Comparison of ENCODE assay signal across 25 cellular contexts in the genomic region with DNA sequence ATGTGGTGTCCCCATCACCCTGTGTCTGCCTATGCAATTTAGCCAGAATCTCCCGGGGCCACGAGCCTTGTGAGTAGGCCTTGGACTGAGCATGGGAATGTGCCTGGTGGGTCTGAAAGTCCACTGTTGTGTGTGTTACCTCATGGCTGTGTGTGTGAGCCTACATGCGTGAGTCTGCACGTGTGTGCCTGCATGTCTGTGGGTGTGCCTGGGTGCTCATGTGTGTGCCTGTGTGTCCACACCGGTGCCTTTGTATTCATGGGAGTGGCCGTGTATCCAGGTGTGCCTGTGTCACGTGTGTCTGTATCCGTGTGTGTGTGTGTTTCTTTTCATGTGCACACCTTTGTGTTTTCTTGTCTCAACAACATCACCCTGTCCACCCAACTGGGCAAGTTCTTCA. TPM values are rescaled to one million over a fixed set of nuclear protein-coding genes. Genes with fewer than 3 reads are reported as not detected.
DNase-seq lines count a peak whose midpoint lies in the region; ATAC-seq, FAIRE-seq and TF ChIP-seq lines count a peak whose summit lies in the region.
"Had no signal": no experiment of that assay in that cellular context is flagged by ENCODE, and none has a peak within 500 bp of the region (broad histone marks: within the 10 kb centered on the region; RNA-seq: fewer than 3 reads in every experiment).

No MANE protein-coding gene starts in this region.

- H3K36me3 ChIP-seq in right atrium auricular region, result no peaks in the 10 kb centered on the region
- no peaks in the 10 kb centered on the region for H3K36me3 ChIP-seq in astrocyte (ENCODE audit: insufficient read depth, low read length)
- H3K36me3 ChIP-seq in neural progenitor cell, result no peaks in the 10 kb centered on the region

- H3K9ac ChIP-seq in astrocyte (ENCODE audit: low read length), result no peak overlapping the region
- no peak overlapping the region for H3K9ac ChIP-seq in neural progenitor cell
- H3K9ac ChIP-seq: GM23248 had no signal

- H3K4me3 ChIP-seq in right cardiac atrium (ENCODE audit: low read length) (no peak overlapping the region), right atrium auricular region (no peak overlapping the region), astrocyte (ENCODE audit: insufficient read depth, low read depth, low read length) (no peak overlapping the region), neural progenitor cell (no peak overlapping the region)
- H3K4me3 ChIP-seq: GM23248 had no signal

- H3K79me2 ChIP-seq in astrocyte (ENCODE audit: insufficient read depth, low read length), result no peaks in the 10 kb centered on the region
- no peaks in the 10 kb centered on the region for H3K79me2 ChIP-seq in neural progenitor cell (ENCODE audit: low read depth)

- H2AFZ ChIP-seq in astrocyte (ENCODE audit: low read depth, low read length) (no peak overlapping the region), neural progenitor cell (replicated peaks) (no peak overlapping the region)
- H2AFZ ChIP-seq: GM23248 had no signal

- WGBS in right cardiac atrium, result 93% methylated on average over 8 of the region's 8 CpGs

- H3K27ac Mint-ChIP-seq in astrocyte (ENCODE audit: unreplicated experiment), result peak overlapping the region; percentile 42
- no peak overlapping the region for H3K27ac Mint-ChIP-seq in neural progenitor cell
- no peak overlapping the region for H3K27ac Mint-ChIP-seq in activated T-helper 2 cell treated with anti-CD3 and anti-CD28 coated beads, Interferon-gamma antibody, Interleukin-2, Interleukin-4, amounts not matched to agents 10 μg/mL and 5 μg/mL and 100 μg/mL, durations not matched to agents 14 hours and 24 hours and 36 hours
- H3K27ac Mint-ChIP-seq: H9, HFFc6 had no signal

- no peaks in the 10 kb centered on the region for H4K20me1 ChIP-seq in astrocyte (ENCODE audit: insufficient read depth, low read length)
- H4K20me1 ChIP-seq in neural progenitor cell (ENCODE audit: low read depth), result no peaks in the 10 kb centered on the region

- no peak for FAIRE-seq in astrocyte (lab: Jason Lieb, UNC)
- FAIRE-seq: GM12891, RCC 7860 had no signal

- H3K4me2 ChIP-seq in astrocyte (ENCODE audit: low read length) (no peak overlapping the region), neural progenitor cell (no peak overlapping the region)

- H3F3A ChIP-seq in neural progenitor cell (ENCODE audit: low read depth), result peaks cover 5% of the 10 kb centered on the region

- H3K9me3 Mint-ChIP-seq in astrocyte (ENCODE audit: unreplicated experiment), result peaks cover 2% of the 10 kb centered on the region
- H3K9me3 Mint-ChIP-seq in neural progenitor cell, result no peaks in the 10 kb centered on the region
- no peaks in the 10 kb centered on the region for H3K9me3 Mint-ChIP-seq in activated T-helper 2 cell treated with anti-CD3 and anti-CD28 coated beads, Interferon-gamma antibody, Interleukin-2, Interleukin-4, amounts not matched to agents 10 μg/mL and 5 μg/mL and 100 μg/mL, durations not matched to agents 14 hours and 24 hours and 36 hours
- H3K9me3 Mint-ChIP-seq: H9 had no signal

- H3K27ac ChIP-seq in right cardiac atrium (ENCODE audit: low read length) (no peak overlapping the region), right atrium auricular region (no peak overlapping the region), astrocyte (ENCODE audit: low read depth, low read length) (no peak overlapping the region), neural progenitor cell (no peak overlapping the region)
- H3K27ac ChIP-seq: GM23248 had no signal

- DNase-seq in right cardiac atrium (peak; percentile 2 to 31 (median 23)), right atrium auricular region (ENCODE audit: low spot score) (no peak), astrocyte (ENCODE audit: low read depth) (no peak), neural progenitor cell (ENCODE audit: low spot score) (no peak), dermis blood vessel endothelial cell (no peak), NCI-H345 (lab: John Stamatoyannopoulos, UW) (no peak)
- DNase-seq in activated T-helper 2 cell treated with anti-CD3 and anti-CD28 coated beads, Interferon-gamma antibody, Interleukin-2, Interleukin-4, amounts not matched to agents 10 μg/mL and 5 μg/mL and 100 μg/mL, durations not matched to agents 14 hours and 24 hours and 36 hours (ENCODE audit: low spot score), result no peak
- DNase-seq: Caco-2, DMS 273 treated with DMSO at 0.1 percent for 48 hours, DND-41, GM23248, HFFc6, Kasumi-1, NCI-H1694, NCI-H2081, NCI-H2171 treated with DMSO at 0.1 percent for 48 hours, NCI-H446 treated with DMSO at 0.1 percent for 48 hours, NCI-H526 treated with DMSO at 0.1 percent for 48 hours, OCI-M1, SHP77 treated with DMSO at 0.1 percent for 48 hours had no signal

- no peak for ATAC-seq in right cardiac atrium

- peaks cover 2% of the 10 kb centered on the region for H3K4me1 Mint-ChIP-seq in astrocyte (ENCODE audit: low read depth, unreplicated experiment)
- peaks cover 7% of the 10 kb centered on the region for H3K4me1 Mint-ChIP-seq in neural progenitor cell
- H3K4me1 Mint-ChIP-seq in activated T-helper 2 cell treated with anti-CD3 and anti-CD28 coated beads, Interferon-gamma antibody, Interleukin-2, Interleukin-4, amounts not matched to agents 10 μg/mL and 5 μg/mL and 100 μg/mL, durations not matched to agents 14 hours and 24 hours and 36 hours (ENCODE audit: low read depth), result peaks cover 4% of the 10 kb centered on the region
- H3K4me1 Mint-ChIP-seq: H9 had no signal

- H3K36me3 Mint-ChIP-seq in astrocyte (ENCODE audit: low read depth, unreplicated experiment) (no peaks in the 10 kb centered on the region), neural progenitor cell (no peaks in the 10 kb centered on the region)
- H3K36me3 Mint-ChIP-seq in activated T-helper 2 cell treated with anti-CD3 and anti-CD28 coated beads, Interferon-gamma antibody, Interleukin-2, Interleukin-4, amounts not matched to agents 10 μg/mL and 5 μg/mL and 100 μg/mL, durations not matched to agents 14 hours and 24 hours and 36 hours (ENCODE audit: low read depth), result peaks cover 9% of the 10 kb centered on the region

- intact Hi-C loops in right cardiac atrium (cut with DNase I), result no loop called here
- intact Hi-C loops in activated T-helper 2 cell treated with anti-CD3 and anti-CD28 coated beads, Interferon-gamma antibody, Interleukin-2, Interleukin-4, amounts not matched to agents 10 μg/mL and 5 μg/mL and 100 μg/mL, durations not matched to agents 14 hours and 24 hours and 36 hours (cut with micrococcal nuclease), result no loop called here

- H3K4me3 Mint-ChIP-seq in astrocyte (ENCODE audit: unreplicated experiment) (no peak overlapping the region), neural progenitor cell (peak overlapping the region; percentile 30)
- no peak overlapping the region for H3K4me3 Mint-ChIP-seq in activated T-helper 2 cell treated with anti-CD3 and anti-CD28 coated beads, Interferon-gamma antibody, Interleukin-2, Interleukin-4, amounts not matched to agents 10 μg/mL and 5 μg/mL and 100 μg/mL, durations not matched to agents 14 hours and 24 hours and 36 hours (ENCODE audit: low read depth)
- H3K4me3 Mint-ChIP-seq: H9, HFFc6 had no signal

- H3K27me3 Mint-ChIP-seq in astrocyte (ENCODE audit: low read depth, unreplicated experiment) (peaks cover 9% of the 10 kb centered on the region), neural progenitor cell (ENCODE audit: insufficient read depth, low read depth) (peaks cover 18% of the 10 kb centered on the region)
- H3K27me3 Mint-ChIP-seq in activated T-helper 2 cell treated with anti-CD3 and anti-CD28 coated beads, Interferon-gamma antibody, Interleukin-2, Interleukin-4, amounts not matched to agents 10 μg/mL and 5 μg/mL and 100 μg/mL, durations not matched to agents 14 hours and 24 hours and 36 hours (ENCODE audit: low read depth), result no peaks in the 10 kb centered on the region

- H3K4me1 ChIP-seq in right cardiac atrium (ENCODE audit: control insufficient read depth, insufficient read depth, low read length) (no peaks in the 10 kb centered on the region), right atrium auricular region (peaks cover 0 to 18% of the 10 kb centered on the region in 2 donors), astrocyte (ENCODE audit: insufficient read depth, low read length) (no peaks in the 10 kb centered on the region), neural progenitor cell (peaks cover 5% of the 10 kb centered on the region)
- H3K4me1 ChIP-seq: Caco-2 had no signal

- H3K9me3 ChIP-seq in right cardiac atrium (ENCODE audit: control insufficient read depth, low read length), result no peaks in the 10 kb centered on the region
- H3K9me3 ChIP-seq in right atrium auricular region, result no peaks in the 10 kb centered on the region
- H3K9me3 ChIP-seq in astrocyte (ENCODE audit: insufficient read depth, low read depth, low read length), result peaks cover 17% of the 10 kb centered on the region
- H3K9me3 ChIP-seq in neural progenitor cell (ENCODE audit: low read depth), result no peaks in the 10 kb centered on the region
- H3K9me3 ChIP-seq: Caco-2 had no signal

- H3K27me3 ChIP-seq in right cardiac atrium (ENCODE audit: control insufficient read depth, insufficient read depth) (no peaks in the 10 kb centered on the region), right atrium auricular region (no peaks in the 10 kb centered on the region), astrocyte (ENCODE audit: insufficient read depth, low read length) (no peaks in the 10 kb centered on the region), neural progenitor cell (no peaks in the 10 kb centered on the region)

- TF ChIP-seq CTCF in right atrium auricular region (IDR thresholded peaks at IDR 0.05) (no peak), astrocyte (IDR thresholded peaks at IDR 0.05; ENCODE audit: insufficient read depth, low read depth, low read length) (no peak), neural progenitor cell (IDR thresholded peaks at IDR 0.05) (no peak)

RNA-seq across cellular contexts. Expression of gene ATP5ME, which starts 14.2 kb away (rescaled TPM):
- total RNA-seq in right cardiac atrium (100 to 1,000 TPM; 689 to 911 (median 734) TPM), right atrium auricular region (100 to 1,000 TPM in 1 of 2 donors, 10 to 100 TPM in 1; 85.1 to 265 TPM), astrocyte (255 and 263 TPM in 2 replicates), neural progenitor cell (ENCODE audit: low replicate concordance) (95.1 and 114 TPM in 2 replicates), dermis blood vessel endothelial cell (95.5 and 96.7 TPM in 2 replicates)
- 1,352 TPM for polyA plus RNA-seq in right cardiac atrium
- 208 and 235 TPM in 2 replicates for total RNA-seq in activated T-helper 2 cell treated with anti-CD3 and anti-CD28 coated beads, Interferon-gamma antibody, Interleukin-2, Interleukin-4, amounts not matched to agents 10 μg/mL and 5 μg/mL and 100 μg/mL, durations not matched to agents 14 hours and 24 hours and 36 hours

RNA-seq across cellular contexts. Expression of gene MYL5, which starts 14.5 kb away (rescaled TPM):
- 1 to 10 TPM; 4.0 to 6.0 (median 4.7) TPM for total RNA-seq in right cardiac atrium
- 3.8 TPM for polyA plus RNA-seq in right cardiac atrium
- total RNA-seq in right atrium auricular region, result 1 to 10 TPM; 3.2 to 3.6 TPM
- 17.5 and 21.9 TPM in 2 replicates for total RNA-seq in astrocyte
- total RNA-seq in neural progenitor cell (ENCODE audit: low replicate concordance), result 0.21 and 10.0 TPM in 2 replicates
- total RNA-seq in dermis blood vessel endothelial cell, result 7.3 and 13.6 TPM in 2 replicates
- total RNA-seq in activated T-helper 2 cell treated with anti-CD3 and anti-CD28 coated beads, Interferon-gamma antibody, Interleukin-2, Interleukin-4, amounts not matched to agents 10 μg/mL and 5 μg/mL and 100 μg/mL, durations not matched to agents 14 hours and 24 hours and 36 hours, result 27.7 and 29.8 TPM in 2 replicates

RNA-seq across cellular contexts. Expression of gene SLC49A3, which starts 29.1 kb away (rescaled TPM):
- total RNA-seq in right cardiac atrium, result 10 to 100 TPM; 13.7 to 19.5 (median 16.9) TPM
- polyA plus RNA-seq in right cardiac atrium, result 10.6 TPM
- 10 to 100 TPM in 1 of 2 donors, 1 to 10 TPM in 1; 10.0 to 12.0 TPM for total RNA-seq in right atrium auricular region
- total RNA-seq in astrocyte, result 6.2 and 9.2 TPM in 2 replicates
- total RNA-seq in neural progenitor cell (ENCODE audit: low replicate concordance), result 1.9 and 3.4 TPM in 2 replicates
- 9.9 and 10.6 TPM in 2 replicates for total RNA-seq in dermis blood vessel endothelial cell
- total RNA-seq in activated T-helper 2 cell treated with anti-CD3 and anti-CD28 coated beads, Interferon-gamma antibody, Interleukin-2, Interleukin-4, amounts not matched to agents 10 μg/mL and 5 μg/mL and 100 μg/mL, durations not matched to agents 14 hours and 24 hours and 36 hours, result 0.50 and 0.74 TPM in 2 replicates
- total RNA-seq: MCF 10A had no signal
- polyA plus RNA-seq: CD4-positive, alpha-beta memory T cell had no signal

RNA-seq across cellular contexts. Expression of gene PDE6B, which starts 34.5 kb away (rescaled TPM):
- 1 to 10 TPM; 6.8 to 7.5 (median 7.0) TPM for total RNA-seq in right cardiac atrium
- polyA plus RNA-seq in right cardiac atrium, result 3.6 TPM
- 1 to 10 TPM; 2.3 to 4.6 TPM for total RNA-seq in right atrium auricular region
- total RNA-seq in astrocyte, result 2.8 and 3.7 TPM in 2 replicates
- 4.3 and 19.5 TPM in 2 replicates for total RNA-seq in neural progenitor cell (ENCODE audit: low replicate concordance)
- 7.3 and 7.5 TPM in 2 replicates for total RNA-seq in dermis blood vessel endothelial cell
- total RNA-seq in activated T-helper 2 cell treated with anti-CD3 and anti-CD28 coated beads, Interferon-gamma antibody, Interleukin-2, Interleukin-4, amounts not matched to agents 10 μg/mL and 5 μg/mL and 100 μg/mL, durations not matched to agents 14 hours and 24 hours and 36 hours, result 10.7 and 13.3 TPM in 2 replicates
- total RNA-seq: Caco-2, HFFc6, MCF 10A had no signal
- polyA plus RNA-seq: GM23248 had no signal

RNA-seq across cellular contexts. Expression of gene PCGF3, which starts 45.8 kb away (rescaled TPM):
- total RNA-seq in right cardiac atrium, result 10 to 100 TPM; 25.0 to 28.6 (median 26.4) TPM
- polyA plus RNA-seq in right cardiac atrium, result 30.1 TPM
- total RNA-seq in right atrium auricular region, result 10 to 100 TPM; 17.9 to 22.6 TPM
- 61.1 and 65.7 TPM in 2 replicates for total RNA-seq in astrocyte
- 44.7 and 59.1 TPM in 2 replicates for total RNA-seq in neural progenitor cell (ENCODE audit: low replicate concordance)
- 64.3 and 104 TPM in 2 replicates for total RNA-seq in dermis blood vessel endothelial cell
- 35.0 and 39.2 TPM in 2 replicates for total RNA-seq in activated T-helper 2 cell treated with anti-CD3 and anti-CD28 coated beads, Interferon-gamma antibody, Interleukin-2, Interleukin-4, amounts not matched to agents 10 μg/mL and 5 μg/mL and 100 μg/mL, durations not matched to agents 14 hours and 24 hours and 36 hours

Comparison
In these comparisons a context has a peak if more than half of its experiments do, and no peak if none do; other contexts are left out.
1. DNase-seq: peak in right cardiac atrium (3 of 3); none in right atrium auricular region (single experiment), astrocyte (single experiment), neural progenitor cell (single experiment), dermis blood vessel endothelial cell (single experiment), NCI-H345 (single experiment) and activated T-helper 2 cell treated with anti-CD3 and anti-CD28 coated beads, Interferon-gamma antibody, Interleukin-2, Interleukin-4, amounts not matched to agents 10 μg/mL and 5 μg/mL and 100 μg/mL, durations not matched to agents 14 hours and 24 hours and 36 hours (single experiment).